15 cellular contexts compared by ENCODE assay signal in genomic region chr1:172137703-172138102, GRCh38.
A peak's percentile ranks its signal among the peaks of the same experiment; 100 is the strongest.
DNase-seq lines count a peak whose midpoint lies in the region; ATAC-seq and TF ChIP-seq lines count a peak whose summit lies in the region.
"Had no signal": no experiment of that assay in that cellular context is flagged by ENCODE, and none has a peak within 500 bp of the region (broad histone marks: within the 10 kb centered on the region; RNA-seq: fewer than 3 reads in every experiment).

No MANE protein-coding gene starts in this region.

- POLR2A ChIA-PET in activated CD4-positive, alpha-beta memory T cell treated with anti-CD3 and anti-CD28 coated beads, Interleukin-2, amount 10 ng/mL, durations not matched to agents 7 days and 5 days (lab: Charles Lee) = no interaction called here

- H3K36me3 ChIP-seq in subcutaneous abdominal adipose tissue (ENCODE audit: control insufficient read depth in 5 of 5, insufficient read depth in 5 of 5, low read length in 5 of 5) = peaks cover 0 to 2% (median 0%) of the 10 kb centered on the region in 5 donors

- H3K4me1 ChIP-seq in subcutaneous abdominal adipose tissue (ENCODE audit: control insufficient read depth in 5 of 5, insufficient read depth in 5 of 5, low read length in 5 of 5) = peaks cover 0 to 41% (median 8%) of the 10 kb centered on the region in 5 donors

- H3K27ac Mint-ChIP-seq in HFFc6 (peak overlapping the region; percentile 29), brain (no peak overlapping the region), mesothelial cell of epicardium (peak overlapping the region; percentile 35)
- no peak overlapping the region for H3K27ac Mint-ChIP-seq in activated CD4-positive, alpha-beta memory T cell treated with anti-CD3 and anti-CD28 coated beads, Interleukin-2, amount 10 ng/mL, durations not matched to agents 7 days and 5 days

- peaks cover 89% of the 10 kb centered on the region for H3K4me1 Mint-ChIP-seq in HFFc6 (ENCODE audit: low read depth)
- peaks cover 20% of the 10 kb centered on the region for H3K4me1 Mint-ChIP-seq in brain
- H3K4me1 Mint-ChIP-seq in mesothelial cell of epicardium = peaks cover 40% of the 10 kb centered on the region
- H3K4me1 Mint-ChIP-seq in activated CD4-positive, alpha-beta memory T cell treated with anti-CD3 and anti-CD28 coated beads, Interleukin-2, amount 10 ng/mL, durations not matched to agents 7 days and 5 days = peaks cover 16% of the 10 kb centered on the region

- no peak for ATAC-seq in HG03469 (IDR thresholded peaks at IDR 0.05; ENCODE audit: unreplicated experiment)

- CTCF ChIA-PET in activated CD4-positive, alpha-beta memory T cell treated with anti-CD3 and anti-CD28 coated beads, Interleukin-2, amount 10 ng/mL, durations not matched to agents 7 days and 5 days (lab: Charles Lee) = no interaction called here

- no peaks in the 10 kb centered on the region for H3K9me3 ChIP-seq in subcutaneous abdominal adipose tissue (ENCODE audit: control insufficient read depth in 5 of 5, low read length in 5 of 5)

- no peak for TF ChIP-seq CTCF in HFFc6 (IDR thresholded peaks at IDR 0.05)
- no peak for TF ChIP-seq CTCF in brain (conservative IDR thresholded peaks at IDR 0.05)
- TF ChIP-seq CTCF in mesothelial cell of epicardium (IDR thresholded peaks at IDR 0.05; ENCODE audit: unreplicated experiment) = no peak

- no peaks in the 10 kb centered on the region for H3K27me3 ChIP-seq in subcutaneous abdominal adipose tissue (ENCODE audit: control insufficient read depth in 5 of 5, insufficient read depth in 4 of 5, low read length in 5 of 5)

- peak overlapping the region; percentile 69 for H3K4me3 Mint-ChIP-seq in HFFc6
- peak overlapping the region in 3 of 5 experiments; percentile 15 to 56 (median 47) for H3K4me3 Mint-ChIP-seq in brain
- H3K4me3 Mint-ChIP-seq in mesothelial cell of epicardium = no peak overlapping the region
- H3K4me3 Mint-ChIP-seq in activated CD4-positive, alpha-beta memory T cell treated with anti-CD3 and anti-CD28 coated beads, Interleukin-2, amount 10 ng/mL, durations not matched to agents 7 days and 5 days = no peak overlapping the region

- no peak overlapping the region for H3K4me3 ChIP-seq in subcutaneous abdominal adipose tissue (ENCODE audit: low read depth in 1 of 5, low read length in 5 of 5)

- peaks cover 24% of the 10 kb centered on the region for H3K36me3 Mint-ChIP-seq in HFFc6 (ENCODE audit: low read depth)
- peaks cover 36% of the 10 kb centered on the region for H3K36me3 Mint-ChIP-seq in brain
- H3K36me3 Mint-ChIP-seq in mesothelial cell of epicardium = no peaks in the 10 kb centered on the region
- no peaks in the 10 kb centered on the region for H3K36me3 Mint-ChIP-seq in activated CD4-positive, alpha-beta memory T cell treated with anti-CD3 and anti-CD28 coated beads, Interleukin-2, amount 10 ng/mL, durations not matched to agents 7 days and 5 days (ENCODE audit: low read depth)

- no peak for DNase-seq in HFFc6
- no peak for DNase-seq in mesothelial cell of epicardium (ENCODE audit: low spot score in 2 of 2, unreplicated experiment in 2 of 2)
- DNase-seq in T-helper 2 cell = no peak
- DNase-seq in NCI-H1092 treated with DMSO at 0.1 percent for 48 hours (lab: John Stamatoyannopoulos, UW) = no peak
- DNase-seq in activated CD4-positive, alpha-beta memory T cell treated with anti-CD3 and anti-CD28 coated beads, Interleukin-2, amount 10 ng/mL, durations not matched to agents 7 days and 5 days = no peak
- DNase-seq: AML-193, DMS79, NCI-H1048, NCI-H446, NCI-H774, Right ventricle myocardium superior had no signal

- H3K9me3 Mint-ChIP-seq in HFFc6 (no peaks in the 10 kb centered on the region), brain (no peaks in the 10 kb centered on the region), mesothelial cell of epicardium (peaks cover 13% of the 10 kb centered on the region)
- H3K9me3 Mint-ChIP-seq in activated CD4-positive, alpha-beta memory T cell treated with anti-CD3 and anti-CD28 coated beads, Interleukin-2, amount 10 ng/mL, durations not matched to agents 7 days and 5 days = peaks cover 3% of the 10 kb centered on the region

- peak overlapping the region; percentile 95 for H3K27ac ChIP-seq in subcutaneous abdominal adipose tissue (ENCODE audit: low read depth, low read length)
- H3K27ac ChIP-seq: HL-60 had no signal

- H3K27me3 Mint-ChIP-seq in HFFc6 (ENCODE audit: insufficient read depth) (no peaks in the 10 kb centered on the region; the same call in 1 of the 2 replicates), brain (no peaks in the 10 kb centered on the region), mesothelial cell of epicardium (ENCODE audit: low read depth) (no peaks in the 10 kb centered on the region)
- H3K27me3 Mint-ChIP-seq in activated CD4-positive, alpha-beta memory T cell treated with anti-CD3 and anti-CD28 coated beads, Interleukin-2, amount 10 ng/mL, durations not matched to agents 7 days and 5 days = no peaks in the 10 kb centered on the region

- H3K9ac ChIP-seq in subcutaneous abdominal adipose tissue (ENCODE audit: low read length in 5 of 5) = peak overlapping the region in 1 of 5 donors; percentile 40

Comparison
In these comparisons a context has a peak if more than half of its experiments do, and no peak if none do; other contexts are left out.
1. H3K27ac Mint-ChIP-seq: peak in HFFc6 (single experiment) and mesothelial cell of epicardium (single experiment); none in brain (0 of 5) and activated CD4-positive, alpha-beta memory T cell treated with anti-CD3 and anti-CD28 coated beads, Interleukin-2, amount 10 ng/mL, durations not matched to agents 7 days and 5 days (single experiment).
2. H3K4me3 Mint-ChIP-seq: peak in HFFc6 (single experiment) and brain (3 of 5); none in mesothelial cell of epicardium (single experiment) and activated CD4-positive, alpha-beta memory T cell treated with anti-CD3 and anti-CD28 coated beads, Interleukin-2, amount 10 ng/mL, durations not matched to agents 7 days and 5 days (single experiment).